In genomic region chr1:91278754-91279153, GRCh38 we compare ENCODE assay signal across 1 cellular context.
TF ChIP-seq lines count a peak whose summit lies in the region.

No MANE protein-coding gene starts in this region.

TF ChIP-seq in H1, 55 proteins besides CTCF, POLR2A, EP300 and RAD21 (continued from another document):
- TF ChIP-seq CHD7 (IDR thresholded peaks at IDR 0.05; ENCODE audit: insufficient replicate concordance, low read length) = no peak
- TF ChIP-seq CTBP2 (IDR thresholded peaks at IDR 0.05; ENCODE audit: borderline replicate concordance, insufficient read depth, insufficient read length, low read length) = no peak
- TF ChIP-seq BRCA1 (IDR thresholded peaks at IDR 0.05; ENCODE audit: low read depth, low read length) = no peak
- no peak for TF ChIP-seq CEBPB (IDR thresholded peaks at IDR 0.05; ENCODE audit: low read depth, low read length)
- no peak for TF ChIP-seq RNF2 (IDR thresholded peaks at IDR 0.05; ENCODE audit: borderline replicate concordance, low read depth, low read length, missing control alignments, poor library complexity, severe bottlenecking)
- no peak for TF ChIP-seq SP2 (IDR thresholded peaks at IDR 0.05; ENCODE audit: low read length)
- no peak for TF ChIP-seq GABPA (IDR thresholded peaks at IDR 0.05; ENCODE audit: borderline replicate concordance, insufficient read depth, low read length)
- no peak for TF ChIP-seq MAX (IDR thresholded peaks at IDR 0.05)
- TF ChIP-seq RBBP5 (IDR thresholded peaks at IDR 0.05; ENCODE audit: borderline replicate concordance, low read depth, low read length) = no peak
- TF ChIP-seq CHD1 (IDR thresholded peaks at IDR 0.05; ENCODE audit: low read depth, low read length) = no peak
- TF ChIP-seq GTF2F1 (IDR thresholded peaks at IDR 0.05; ENCODE audit: borderline replicate concordance, low read depth, low read length) = no peak
TF ChIP-seq in H1: peak in this region for 0.
